In genomic region chr2:168626096-168626495, GRCh38 we compare ENCODE assay signal across 12 cellular contexts.
DNase-seq lines count a peak whose midpoint lies in the region; ATAC-seq, FAIRE-seq and TF ChIP-seq lines count a peak whose summit lies in the region.
"Had no signal": no experiment of that assay in that cellular context is flagged by ENCODE, and none has a peak within 500 bp of the region (broad histone marks: within the 10 kb centered on the region; RNA-seq: fewer than 3 reads in every experiment).

No MANE protein-coding gene starts in this region.

- CTCF ChIA-PET in GM12878 (lab: Yijun Ruan, JAX) = interaction anchor here (2.1 kb wide), 1 partner anchor 10 kb away, joined by 7 read pairs; no protein-coding TSS in a partner anchor
- CTCF ChIA-PET in naive thymus-derived CD4-positive, alpha-beta T cell (lab: Charles Lee) = interaction anchor here (1.1 kb wide), 1 partner anchor 9 kb away, joined by 3 read pairs; no protein-coding TSS in a partner anchor

- H3K9me3 ChIP-seq in GM12878 (replicated peaks; ENCODE audit: control insufficient read depth, insufficient read depth, low read length) = no peaks in the 10 kb centered on the region; the same call in 2 of the 3 replicates
- H3K9me3 ChIP-seq in naive thymus-derived CD4-positive, alpha-beta T cell (ENCODE audit: control insufficient read depth in 2 of 3, low read length in 3 of 3) = no peaks in the 10 kb centered on the region
- H3K9me3 ChIP-seq: BLaER1 treated with 17β-estradiol and CSF1 and Interleukin-3, amounts not matched to agents 10 nM and 100 nM had no signal

- no peak for TF ChIP-seq EP300 in GM12878 (IDR thresholded peaks at IDR 0.05; ENCODE audit: borderline replicate concordance in 1 of 2, control insufficient read depth in 1 of 2, low read depth in 2 of 2, low read length in 2 of 2)

- ATAC-seq in GM18511 (IDR thresholded peaks at IDR 0.05; ENCODE audit: unreplicated experiment) (peak; percentile 44), GM12878 (peak; percentile 27; the same call in 2 of the 3 replicates), GM18502 (IDR thresholded peaks at IDR 0.05; ENCODE audit: poor library complexity, unreplicated experiment) (no peak), HG02623 (IDR thresholded peaks at IDR 0.05; ENCODE audit: unreplicated experiment) (no peak), GM21737 (IDR thresholded peaks at IDR 0.05; ENCODE audit: unreplicated experiment) (no peak)
- peak; percentile 57 for ATAC-seq in naive thymus-derived CD4-positive, alpha-beta T cell

- peaks cover 6 to 81% (median 57%) of the 10 kb centered on the region in 7 donors for H3K4me1 Mint-ChIP-seq in naive thymus-derived CD4-positive, alpha-beta T cell

- SMC1A ChIA-PET in GM12878 (lab: Charles Lee; ENCODE audit: uncharacterized antibody, unreplicated experiment) = no interaction called here

- H3K36me3 ChIP-seq in GM12878 (ENCODE audit: control insufficient read depth in 2 of 2, insufficient read depth in 2 of 2, low read length in 1 of 2) = no peaks in the 10 kb centered on the region
- H3K36me3 ChIP-seq in naive thymus-derived CD4-positive, alpha-beta T cell (ENCODE audit: control insufficient read depth in 2 of 3, insufficient read depth in 3 of 3, low read length in 3 of 3) = no peaks in the 10 kb centered on the region
- H3K36me3 ChIP-seq: brain microvascular endothelial cell had no signal

- BruUV-seq in GM12878 (replicated peaks; lab: Mats Ljungman, UMichigan) = no TSS peak

- no peak for TF ChIP-seq CTCF in GM12878 (IDR thresholded peaks at IDR 0.05 in 2 of 3, conservative IDR thresholded peaks at IDR 0.05 in 1 of 3; ENCODE audit: control insufficient read depth in 2 of 3, extremely low read depth in 1 of 3, insufficient read depth in 1 of 3, low read depth in 3 of 3, low read length in 3 of 3)

- 99% methylated on average over 4 of the region's 4 CpGs for WGBS in GM12878 (ENCODE audit: insufficient coverage, insufficient replicate concordance, low lambda C conversion rate, missing lambda C conversion rate)

- no peak overlapping the region for H3K9ac ChIP-seq in GM12878 (ENCODE audit: control insufficient read depth, insufficient read depth, low read length)
- H3K9ac ChIP-seq: BLaER1 treated with 17β-estradiol and CSF1 and Interleukin-3, amounts not matched to agents 10 nM and 100 nM had no signal

- H4K20me1 ChIP-seq in GM12878 (ENCODE audit: control insufficient read depth, insufficient read depth) = no peaks in the 10 kb centered on the region

- peak overlapping the region; percentile 28 for H3K27ac ChIP-seq in GM12878 (ENCODE audit: control insufficient read depth, insufficient read depth)
- no peak overlapping the region for H3K27ac ChIP-seq in naive thymus-derived CD4-positive, alpha-beta T cell (ENCODE audit: low read depth, low read length)
- H3K27ac ChIP-seq: brain microvascular endothelial cell had no signal

- H3K9me3 Mint-ChIP-seq in naive thymus-derived CD4-positive, alpha-beta T cell = no peaks in the 10 kb centered on the region

- H3K4me1 ChIP-seq in GM12878 (ENCODE audit: control insufficient read depth, insufficient read depth, low read length) = peaks cover 7% of the 10 kb centered on the region; the same call in 1 of the 2 replicates
- H3K4me1 ChIP-seq in naive thymus-derived CD4-positive, alpha-beta T cell (ENCODE audit: control insufficient read depth in 2 of 2, insufficient read depth in 2 of 2, low read length in 2 of 2) = peaks cover 0 to 14% of the 10 kb centered on the region in 2 donors

- H3K27me3 Mint-ChIP-seq in naive thymus-derived CD4-positive, alpha-beta T cell = no peaks in the 10 kb centered on the region

- peak overlapping the region in 5 of 10 donors; percentile 11 to 48 (median 26) for H3K4me3 Mint-ChIP-seq in naive thymus-derived CD4-positive, alpha-beta T cell

- FAIRE-seq in GM12878 (lab: Jason Lieb, UNC) = no peak

- no peak for TF ChIP-seq RAD21 in GM12878 (IDR thresholded peaks at IDR 0.05; ENCODE audit: insufficient read depth, low read depth, low read length)

- H3K36me3 Mint-ChIP-seq in naive thymus-derived CD4-positive, alpha-beta T cell = peaks cover 0 to 12% (median 4%) of the 10 kb centered on the region in 5 donors

- POLR2A ChIA-PET in GM12878 (lab: Charles Lee) = no interaction called here
- POLR2A ChIA-PET in naive thymus-derived CD4-positive, alpha-beta T cell (lab: Charles Lee) = no interaction called here

- in situ Hi-C loops in GM12878 (cut with MboI) = no loop called here

- peak overlapping the region; percentile 53 for H3K4me2 ChIP-seq in GM12878 (ENCODE audit: control insufficient read depth, insufficient read depth)

- peak overlapping the region in 6 of 9 donors; percentile 13 to 56 (median 27) for H3K27ac Mint-ChIP-seq in naive thymus-derived CD4-positive, alpha-beta T cell

- intact Hi-C loops in GM12878 (cut with micrococcal nuclease; ENCODE audit: unreplicated experiment) = no loop called here
- intact Hi-C loops in naive thymus-derived CD4-positive, alpha-beta T cell (cut with micrococcal nuclease) = loop anchor here in 1 of 2 donors (5.0 kb wide), 1 partner anchor 279 kb away; no protein-coding TSS in a partner anchor

- DNase-seq in LoVo (ENCODE audit: low spot score) (peak; percentile 33), GM12878 (ENCODE audit: low read depth, low spot score) (no peak), NCI-H1436 (lab: John Stamatoyannopoulos, UW) (no peak)
- peak in 1 of 9 donors; percentile 6 for DNase-seq in naive thymus-derived CD4-positive, alpha-beta T cell
- DNase-seq: brain microvascular endothelial cell, NCI-H748 treated with DMSO at 0.1 percent for 48 hours, SHP77 had no signal

- H2AFZ ChIP-seq in GM12878 (ENCODE audit: control insufficient read depth, low read depth, low read length) = peak overlapping the region; percentile 40

- RAD21 ChIA-PET in GM12878 (lab: Charles Lee; ENCODE audit: unreplicated experiment) = no interaction called here

- peaks cover 2% of the 10 kb centered on the region for H3K79me2 ChIP-seq in GM12878 (ENCODE audit: control insufficient read depth, insufficient read depth, low read length)

- H3K27me3 ChIP-seq in GM12878 (replicated peaks in 1 of 2; ENCODE audit: control insufficient read depth in 2 of 2, insufficient read depth in 2 of 2, low read length in 1 of 2) = no peaks in the 10 kb centered on the region
- H3K27me3 ChIP-seq in naive thymus-derived CD4-positive, alpha-beta T cell (ENCODE audit: control insufficient read depth in 2 of 2, insufficient read depth in 2 of 2, low read length in 2 of 2) = no peaks in the 10 kb centered on the region
- H3K27me3 ChIP-seq: BLaER1 treated with 17β-estradiol and CSF1 and Interleukin-3, amounts not matched to agents 10 nM and 100 nM; brain microvascular endothelial cell had no signal

- no peak overlapping the region for H3K4me3 ChIP-seq in GM12878
- no peak overlapping the region for H3K4me3 ChIP-seq in naive thymus-derived CD4-positive, alpha-beta T cell (ENCODE audit: low read length)
- H3K4me3 ChIP-seq: BLaER1 treated with 17β-estradiol and CSF1 and Interleukin-3, amounts not matched to agents 10 nM and 100 nM had no signal

- TF ChIP-seq POLR2A in GM12878 (IDR thresholded peaks at IDR 0.05; ENCODE audit: low read depth, low read length) = no peak

TF ChIP-seq in GM12878, 131 proteins besides CTCF, POLR2A, EP300 and RAD21:
- no peak for TF ChIP-seq HDAC2 (IDR thresholded peaks at IDR 0.05)
- no peak for TF ChIP-seq FOS (IDR thresholded peaks at IDR 0.05; ENCODE audit: borderline replicate concordance, extremely low read depth, insufficient read length)
- no peak for TF ChIP-seq ZBTB33 (IDR thresholded peaks at IDR 0.05)
- no peak for TF ChIP-seq EZH2 (IDR thresholded peaks at IDR 0.05; ENCODE audit: borderline replicate concordance, control insufficient read depth, low read depth, low read length)
- TF ChIP-seq MAX (IDR thresholded peaks at IDR 0.05; ENCODE audit: low read depth, low read length) = no peak
- no peak for TF ChIP-seq NKRF (conservative IDR thresholded peaks at IDR 0.05)
- TF ChIP-seq IKZF2 (IDR thresholded peaks at IDR 0.05) = no peak
- TF ChIP-seq RAD51 (IDR thresholded peaks at IDR 0.05) = no peak
- TF ChIP-seq RB1 (IDR thresholded peaks at IDR 0.05; ENCODE audit: borderline replicate concordance) = no peak
- TF ChIP-seq YY1 (IDR thresholded peaks at IDR 0.05; ENCODE audit: low read depth, low read length) = no peak
- no peak for TF ChIP-seq ZNF217 (IDR thresholded peaks at IDR 0.05)
TF ChIP-seq in GM12878: peak in this region for 0.

Comparison
In these comparisons a context has a peak if more than half of its experiments do, and no peak if none do; other contexts are left out.
1. ATAC-seq: peak in GM18511 (single experiment), GM12878 (single experiment) and naive thymus-derived CD4-positive, alpha-beta T cell (single experiment); none in GM18502 (single experiment), HG02623 (single experiment) and GM21737 (single experiment).